8 cellular contexts compared by ENCODE assay signal in the genomic region with DNA sequence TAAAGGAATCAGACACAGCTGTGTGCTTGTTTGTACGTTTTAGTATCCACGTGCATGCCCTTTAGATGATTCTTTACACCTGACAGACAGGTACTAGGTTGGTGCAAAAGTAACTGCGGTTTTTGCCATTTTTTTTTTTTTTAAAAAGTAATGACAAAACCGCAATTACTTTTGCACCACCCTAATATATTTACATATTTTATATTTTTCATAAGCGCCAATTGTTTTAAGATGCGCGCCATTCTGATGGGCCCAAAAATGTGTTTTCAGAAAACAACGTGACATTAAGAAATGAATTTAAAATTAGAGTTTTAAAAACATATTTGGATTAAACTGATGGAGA. TPM values are rescaled to one million over a fixed set of nuclear protein-coding genes. Genes with fewer than 3 reads are reported as not detected.
A peak's percentile ranks its signal among the peaks of the same experiment; 100 is the strongest.
DNase-seq lines count a peak whose midpoint lies in the region; ATAC-seq and TF ChIP-seq lines count a peak whose summit lies in the region.

No MANE protein-coding gene starts in this region.

- WGBS in hepatocyte (ENCODE audit: low lambda C conversion rate, missing lambda C conversion rate) = 61% methylated on average over 8 of the region's 8 CpGs

- peaks cover 25% of the 10 kb centered on the region for H3K79me2 ChIP-seq in hepatocyte

- H3K27ac ChIP-seq in SK-N-MC (no peak overlapping the region), hepatocyte (peak overlapping the region; percentile 99), rectal smooth muscle tissue (ENCODE audit: low read depth, low read length) (no peak overlapping the region)

- no peaks in the 10 kb centered on the region for H3K27me3 ChIP-seq in hepatocyte
- H3K27me3 ChIP-seq in rectal smooth muscle tissue (ENCODE audit: control insufficient read depth, insufficient read depth, low read length) = no peaks in the 10 kb centered on the region

- no peak for TF ChIP-seq CTCF in hepatocyte (IDR thresholded peaks at IDR 0.05; ENCODE audit: poor library complexity)

- no peaks in the 10 kb centered on the region for H4K20me1 ChIP-seq in hepatocyte (ENCODE audit: insufficient read depth, poor library complexity, severe bottlenecking)

- H3K4me3 ChIP-seq in SK-N-MC (peak overlapping the region; percentile 93), hepatocyte (no peak overlapping the region), rectal smooth muscle tissue (ENCODE audit: low read length) (peak overlapping the region; percentile 63)

- ATAC-seq in HG02884 (IDR thresholded peaks at IDR 0.05; ENCODE audit: unreplicated experiment) (no peak), GM19328 (IDR thresholded peaks at IDR 0.05; ENCODE audit: unreplicated experiment) (no peak), GM21526 (IDR thresholded peaks at IDR 0.05; ENCODE audit: low FRiP score, unreplicated experiment) (no peak)

- DNase-seq in DMS53 treated with DMSO at 0.1 percent for 48 hours (lab: John Stamatoyannopoulos, UW; ENCODE audit: unreplicated experiment) (peak; percentile 89), SK-N-MC (ENCODE audit: low read depth, low spot score) (no peak), hepatocyte (ENCODE audit: low spot score) (no peak), SKM-1 (lab: John Stamatoyannopoulos, UW; ENCODE audit: unreplicated experiment) (no peak)

- no peaks in the 10 kb centered on the region for H3K9me2 ChIP-seq in hepatocyte (replicated peaks; ENCODE audit: insufficient read depth)

- H3K36me3 ChIP-seq in SK-N-MC (ENCODE audit: insufficient read depth, low read length) (no peaks in the 10 kb centered on the region), hepatocyte (replicated peaks; ENCODE audit: insufficient read depth, low read depth) (no peaks in the 10 kb centered on the region), rectal smooth muscle tissue (ENCODE audit: control insufficient read depth, insufficient read depth, low read length) (no peaks in the 10 kb centered on the region)

- H3K9me3 ChIP-seq in SK-N-MC (ENCODE audit: low read depth, low read length) = no peaks in the 10 kb centered on the region
- H3K9me3 ChIP-seq in hepatocyte (ENCODE audit: low read depth) = no peaks in the 10 kb centered on the region

- H3K4me1 ChIP-seq in hepatocyte (ENCODE audit: insufficient read depth) (peaks cover 20% of the 10 kb centered on the region), rectal smooth muscle tissue (ENCODE audit: control insufficient read depth, insufficient read depth, low read length) (no peaks in the 10 kb centered on the region)

- peak overlapping the region; percentile 44 for H2AFZ ChIP-seq in hepatocyte

- H3K9ac ChIP-seq in SK-N-MC (ENCODE audit: insufficient read length) (no peak overlapping the region), rectal smooth muscle tissue (ENCODE audit: low read length) (no peak overlapping the region)

- peak overlapping the region; percentile 86 for H3K4me2 ChIP-seq in hepatocyte

RNA-seq across cellular contexts. Expression of a gene that starts 1.0 kb away (rescaled TPM):
- 146 TPM in 2 replicates for total RNA-seq in hepatocyte
- 87.3 and 108 TPM in 2 replicates for polyA plus RNA-seq in hepatocyte
